Comparison of ENCODE assay signal across 25 cellular contexts in genomic region chr18:31660763-31661162, GRCh38.
"Had no signal": no experiment of that assay in that cellular context is flagged by ENCODE, and none has a peak within 500 bp of the region (broad histone marks: within the 10 kb centered on the region; RNA-seq: fewer than 3 reads in every experiment).

No MANE protein-coding gene starts in this region.

- H3K9ac ChIP-seq: KMS-11, SK-N-SH had no signal

- ATAC-seq: Panc1, PC-3, T-cell had no signal

- FAIRE-seq: HTR-8/SVneo had no signal

- H3K27ac ChIP-seq: HL-60, KMS-11, RWPE1 had no signal

- DNase-seq: Kasumi-1; MM.1S; NCI-H1105; NCI-H1417; NCI-H1436 treated with DMSO at 0.1 percent for 48 hours; NCI-H1694; NCI-H187 treated with DMSO at 0.1 percent for 48 hours; NCI-H2029 treated with DMSO at 0.1 percent for 48 hours; NCI-H2171 treated with DMSO at 0.1 percent for 48 hours; NCI-H345; NCI-H446 treated with DMSO at 0.1 percent for 48 hours; NCI-H510A treated with DMSO at 0.1 percent for 48 hours; NCI-H526; NCI-H748 treated with DMSO at 0.1 percent for 48 hours; NK-92 treated with Interleukin-12 subunit alpha and Interleukin-12 subunit beta, amount 100 ng/mL, for 24 hours; PC-3; SHP77; SK-N-SH; SW 1271; T-cell had no signal

- H3K4me2 ChIP-seq: KMS-11, SK-N-SH had no signal
